ENCODE assay signal across 1 cellular context in the genomic region with DNA sequence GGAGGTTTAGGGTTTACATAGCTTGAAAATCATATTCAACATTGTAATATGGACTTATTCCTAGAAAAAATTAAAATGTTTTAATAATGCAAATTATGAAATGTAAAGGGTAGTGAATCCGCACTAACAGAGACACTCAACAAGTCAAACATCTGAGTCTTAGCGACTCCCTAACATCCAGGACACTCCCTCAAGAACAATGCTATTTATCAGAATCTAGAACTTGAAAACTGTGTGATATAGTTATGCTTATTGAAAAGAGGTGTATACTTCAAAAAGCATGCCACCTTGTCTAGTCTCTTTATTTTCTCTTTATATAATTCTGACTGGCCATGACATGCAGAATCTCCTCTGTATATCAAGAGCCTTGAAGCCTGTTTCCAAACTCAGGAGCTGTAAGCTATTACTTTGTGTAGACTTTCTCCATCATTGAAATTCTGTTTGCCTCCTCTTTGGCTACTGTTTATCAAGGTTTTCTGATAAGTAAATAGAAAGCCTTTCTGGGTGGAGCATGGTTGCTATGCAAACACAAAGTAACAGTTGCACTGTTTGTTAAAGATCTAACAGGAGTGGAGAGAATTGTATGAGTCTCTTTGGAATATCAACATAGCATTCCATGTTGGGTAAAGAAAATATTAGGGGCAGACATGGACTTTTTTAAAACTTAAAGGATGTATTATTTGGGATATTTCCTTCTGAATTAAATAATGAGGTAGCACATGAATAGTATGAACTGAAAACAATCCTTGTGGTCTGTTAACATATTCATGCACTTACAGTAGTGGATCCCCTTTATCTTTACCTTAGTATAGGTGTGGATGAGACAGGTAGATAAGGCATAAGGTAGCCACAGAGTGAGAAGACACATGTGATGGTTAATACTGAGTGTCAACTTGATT.
TF ChIP-seq lines count a peak whose summit lies in the region.

No MANE protein-coding gene starts in this region.

TF ChIP-seq in HepG2, 621 proteins besides CTCF, POLR2A, EP300 and RAD21 (continued from another document and continues in another):
- TF ChIP-seq, protein P1, sequence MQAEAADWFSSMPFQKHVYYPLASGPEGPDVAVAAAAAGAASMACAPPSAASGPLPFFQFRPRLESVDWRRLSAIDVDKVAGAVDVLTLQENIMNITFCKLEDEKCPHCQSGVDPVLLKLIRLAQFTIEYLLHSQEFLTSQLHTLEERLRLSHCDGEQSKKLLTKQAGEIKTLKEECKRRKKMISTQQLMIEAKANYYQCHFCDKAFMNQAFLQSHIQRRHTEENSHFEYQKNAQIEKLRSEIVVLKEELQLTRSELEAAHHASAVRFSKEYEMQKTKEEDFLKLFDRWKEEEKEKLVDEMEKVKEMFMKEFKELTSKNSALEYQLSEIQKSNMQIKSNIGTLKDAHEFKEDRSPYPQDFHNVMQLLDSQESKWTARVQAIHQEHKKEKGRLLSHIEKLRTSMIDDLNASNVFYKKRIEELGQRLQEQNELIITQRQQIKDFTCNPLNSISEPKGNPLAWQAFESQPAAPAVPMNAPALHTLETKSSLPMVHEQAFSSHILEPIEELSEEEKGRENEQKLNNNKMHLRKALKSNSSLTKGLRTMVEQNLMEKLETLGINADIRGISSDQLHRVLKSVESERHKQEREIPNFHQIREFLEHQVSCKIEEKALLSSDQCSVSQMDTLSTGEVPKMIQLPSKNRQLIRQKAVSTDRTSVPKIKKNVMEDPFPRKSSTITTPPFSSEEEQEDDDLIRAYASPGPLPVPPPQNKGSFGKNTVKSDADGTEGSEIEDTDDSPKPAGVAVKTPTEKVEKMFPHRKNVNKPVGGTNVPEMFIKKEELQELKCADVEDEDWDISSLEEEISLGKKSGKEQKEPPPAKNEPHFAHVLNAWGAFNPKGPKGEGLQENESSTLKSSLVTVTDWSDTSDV (CRISPR knock-in tag; IDR thresholded peaks at IDR 0.05), result no peak
- no peak for TF ChIP-seq SOX6 (IDR thresholded peaks at IDR 0.05)
- peak; percentile 50; the same call in 1 of the 2 replicates for TF ChIP-seq SOX6 (CRISPR knock-in tag; IDR thresholded peaks at IDR 0.05)
- TF ChIP-seq, protein P2, sequence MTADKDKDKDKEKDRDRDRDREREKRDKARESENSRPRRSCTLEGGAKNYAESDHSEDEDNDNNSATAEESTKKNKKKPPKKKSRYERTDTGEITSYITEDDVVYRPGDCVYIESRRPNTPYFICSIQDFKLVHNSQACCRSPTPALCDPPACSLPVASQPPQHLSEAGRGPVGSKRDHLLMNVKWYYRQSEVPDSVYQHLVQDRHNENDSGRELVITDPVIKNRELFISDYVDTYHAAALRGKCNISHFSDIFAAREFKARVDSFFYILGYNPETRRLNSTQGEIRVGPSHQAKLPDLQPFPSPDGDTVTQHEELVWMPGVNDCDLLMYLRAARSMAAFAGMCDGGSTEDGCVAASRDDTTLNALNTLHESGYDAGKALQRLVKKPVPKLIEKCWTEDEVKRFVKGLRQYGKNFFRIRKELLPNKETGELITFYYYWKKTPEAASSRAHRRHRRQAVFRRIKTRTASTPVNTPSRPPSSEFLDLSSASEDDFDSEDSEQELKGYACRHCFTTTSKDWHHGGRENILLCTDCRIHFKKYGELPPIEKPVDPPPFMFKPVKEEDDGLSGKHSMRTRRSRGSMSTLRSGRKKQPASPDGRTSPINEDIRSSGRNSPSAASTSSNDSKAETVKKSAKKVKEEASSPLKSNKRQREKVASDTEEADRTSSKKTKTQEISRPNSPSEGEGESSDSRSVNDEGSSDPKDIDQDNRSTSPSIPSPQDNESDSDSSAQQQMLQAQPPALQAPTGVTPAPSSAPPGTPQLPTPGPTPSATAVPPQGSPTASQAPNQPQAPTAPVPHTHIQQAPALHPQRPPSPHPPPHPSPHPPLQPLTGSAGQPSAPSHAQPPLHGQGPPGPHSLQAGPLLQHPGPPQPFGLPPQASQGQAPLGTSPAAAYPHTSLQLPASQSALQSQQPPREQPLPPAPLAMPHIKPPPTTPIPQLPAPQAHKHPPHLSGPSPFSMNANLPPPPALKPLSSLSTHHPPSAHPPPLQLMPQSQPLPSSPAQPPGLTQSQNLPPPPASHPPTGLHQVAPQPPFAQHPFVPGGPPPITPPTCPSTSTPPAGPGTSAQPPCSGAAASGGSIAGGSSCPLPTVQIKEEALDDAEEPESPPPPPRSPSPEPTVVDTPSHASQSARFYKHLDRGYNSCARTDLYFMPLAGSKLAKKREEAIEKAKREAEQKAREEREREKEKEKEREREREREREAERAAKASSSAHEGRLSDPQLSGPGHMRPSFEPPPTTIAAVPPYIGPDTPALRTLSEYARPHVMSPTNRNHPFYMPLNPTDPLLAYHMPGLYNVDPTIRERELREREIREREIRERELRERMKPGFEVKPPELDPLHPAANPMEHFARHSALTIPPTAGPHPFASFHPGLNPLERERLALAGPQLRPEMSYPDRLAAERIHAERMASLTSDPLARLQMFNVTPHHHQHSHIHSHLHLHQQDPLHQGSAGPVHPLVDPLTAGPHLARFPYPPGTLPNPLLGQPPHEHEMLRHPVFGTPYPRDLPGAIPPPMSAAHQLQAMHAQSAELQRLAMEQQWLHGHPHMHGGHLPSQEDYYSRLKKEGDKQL (CRISPR knock-in tag; IDR thresholded peaks at IDR 0.05; ENCODE audit: low read depth), result peak; percentile 43; the same call in 1 of the 2 replicates
- TF ChIP-seq KMT2B (CRISPR knock-in tag; IDR thresholded peaks at IDR 0.05), result no peak
- TF ChIP-seq, protein P3, sequence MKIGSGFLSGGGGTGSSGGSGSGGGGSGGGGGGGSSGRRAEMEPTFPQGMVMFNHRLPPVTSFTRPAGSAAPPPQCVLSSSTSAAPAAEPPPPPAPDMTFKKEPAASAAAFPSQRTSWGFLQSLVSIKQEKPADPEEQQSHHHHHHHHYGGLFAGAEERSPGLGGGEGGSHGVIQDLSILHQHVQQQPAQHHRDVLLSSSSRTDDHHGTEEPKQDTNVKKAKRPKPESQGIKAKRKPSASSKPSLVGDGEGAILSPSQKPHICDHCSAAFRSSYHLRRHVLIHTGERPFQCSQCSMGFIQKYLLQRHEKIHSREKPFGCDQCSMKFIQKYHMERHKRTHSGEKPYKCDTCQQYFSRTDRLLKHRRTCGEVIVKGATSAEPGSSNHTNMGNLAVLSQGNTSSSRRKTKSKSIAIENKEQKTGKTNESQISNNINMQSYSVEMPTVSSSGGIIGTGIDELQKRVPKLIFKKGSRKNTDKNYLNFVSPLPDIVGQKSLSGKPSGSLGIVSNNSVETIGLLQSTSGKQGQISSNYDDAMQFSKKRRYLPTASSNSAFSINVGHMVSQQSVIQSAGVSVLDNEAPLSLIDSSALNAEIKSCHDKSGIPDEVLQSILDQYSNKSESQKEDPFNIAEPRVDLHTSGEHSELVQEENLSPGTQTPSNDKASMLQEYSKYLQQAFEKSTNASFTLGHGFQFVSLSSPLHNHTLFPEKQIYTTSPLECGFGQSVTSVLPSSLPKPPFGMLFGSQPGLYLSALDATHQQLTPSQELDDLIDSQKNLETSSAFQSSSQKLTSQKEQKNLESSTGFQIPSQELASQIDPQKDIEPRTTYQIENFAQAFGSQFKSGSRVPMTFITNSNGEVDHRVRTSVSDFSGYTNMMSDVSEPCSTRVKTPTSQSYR (CRISPR knock-in tag; IDR thresholded peaks at IDR 0.05; ENCODE audit: borderline replicate concordance), result no peak
- TF ChIP-seq TAF1 (CRISPR knock-in tag; IDR thresholded peaks at IDR 0.05), result no peak
- no peak for TF ChIP-seq ZNF790 (CRISPR knock-in tag; IDR thresholded peaks at IDR 0.05; ENCODE audit: borderline replicate concordance)
- TF ChIP-seq MLLT10 (CRISPR knock-in tag; IDR thresholded peaks at IDR 0.05), result no peak
- no peak for TF ChIP-seq MYNN (CRISPR knock-in tag; IDR thresholded peaks at IDR 0.05; ENCODE audit: low read depth)
- TF ChIP-seq ZNF343 (CRISPR knock-in tag; IDR thresholded peaks at IDR 0.05), result no peak
- no peak for TF ChIP-seq HMG20B (CRISPR knock-in tag; conservative IDR thresholded peaks at IDR 0.05)
- TF ChIP-seq, protein P4, sequence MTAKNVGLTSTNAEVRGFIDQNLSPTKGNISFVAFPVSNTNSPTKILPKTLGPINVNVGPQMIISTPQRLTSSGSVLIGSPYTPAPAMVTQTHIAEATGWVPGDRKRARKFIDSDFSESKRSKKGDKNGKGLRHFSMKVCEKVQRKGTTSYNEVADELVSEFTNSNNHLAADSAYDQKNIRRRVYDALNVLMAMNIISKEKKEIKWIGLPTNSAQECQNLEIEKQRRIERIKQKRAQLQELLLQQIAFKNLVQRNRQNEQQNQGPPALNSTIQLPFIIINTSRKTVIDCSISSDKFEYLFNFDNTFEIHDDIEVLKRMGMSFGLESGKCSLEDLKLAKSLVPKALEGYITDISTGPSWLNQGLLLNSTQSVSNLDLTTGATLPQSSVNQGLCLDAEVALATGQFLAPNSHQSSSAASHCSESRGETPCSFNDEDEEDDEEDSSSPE (CRISPR knock-in tag; IDR thresholded peaks at IDR 0.05), result no peak
- TF ChIP-seq SRSF1 (optimal IDR thresholded peaks at IDR 0.05; ENCODE audit: low read depth, low read length), result no peak
- TF ChIP-seq IKZF4 (CRISPR knock-in tag; IDR thresholded peaks at IDR 0.05; ENCODE audit: borderline replicate concordance, low read depth, not compliant biosample characterization), result no peak
- TF ChIP-seq, protein P5, sequence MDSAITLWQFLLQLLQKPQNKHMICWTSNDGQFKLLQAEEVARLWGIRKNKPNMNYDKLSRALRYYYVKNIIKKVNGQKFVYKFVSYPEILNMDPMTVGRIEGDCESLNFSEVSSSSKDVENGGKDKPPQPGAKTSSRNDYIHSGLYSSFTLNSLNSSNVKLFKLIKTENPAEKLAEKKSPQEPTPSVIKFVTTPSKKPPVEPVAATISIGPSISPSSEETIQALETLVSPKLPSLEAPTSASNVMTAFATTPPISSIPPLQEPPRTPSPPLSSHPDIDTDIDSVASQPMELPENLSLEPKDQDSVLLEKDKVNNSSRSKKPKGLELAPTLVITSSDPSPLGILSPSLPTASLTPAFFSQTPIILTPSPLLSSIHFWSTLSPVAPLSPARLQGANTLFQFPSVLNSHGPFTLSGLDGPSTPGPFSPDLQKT (CRISPR knock-in tag; IDR thresholded peaks at IDR 0.05; ENCODE audit: borderline replicate concordance), result no peak
- TF ChIP-seq MEIS1 (CRISPR knock-in tag; IDR thresholded peaks at IDR 0.05; ENCODE audit: borderline replicate concordance), result no peak
- no peak for TF ChIP-seq GABPA (IDR thresholded peaks at IDR 0.05; ENCODE audit: low read depth, low read length)
- no peak for TF ChIP-seq GABPA (CRISPR knock-in tag; IDR thresholded peaks at IDR 0.05; ENCODE audit: low read depth)
- no peak for TF ChIP-seq ZNF251 (CRISPR knock-in tag; IDR thresholded peaks at IDR 0.05)
- no peak for TF ChIP-seq ZNF724P (CRISPR knock-in tag; IDR thresholded peaks at IDR 0.05; ENCODE audit: borderline replicate concordance)
- TF ChIP-seq, protein P6, sequence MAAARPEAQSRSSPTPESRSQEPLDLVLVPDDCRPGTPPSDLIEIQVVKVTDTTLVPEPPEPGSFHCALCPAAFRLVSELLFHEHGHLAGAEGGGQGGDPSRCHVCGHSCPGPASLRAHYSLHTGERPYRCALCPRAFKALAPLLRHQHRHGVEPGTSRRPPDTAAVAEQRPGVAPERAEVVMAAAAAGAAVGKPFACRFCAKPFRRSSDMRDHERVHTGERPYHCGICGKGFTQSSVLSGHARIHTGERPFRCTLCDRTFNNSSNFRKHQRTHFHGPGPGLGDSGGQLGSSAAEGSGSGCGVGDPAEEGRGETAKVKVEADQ (CRISPR knock-in tag; IDR thresholded peaks at IDR 0.05; ENCODE audit: borderline replicate concordance), result no peak
- TF ChIP-seq NR2F6 (IDR thresholded peaks at IDR 0.05), result no peak
- TF ChIP-seq NR2F6 (CRISPR knock-in tag; IDR thresholded peaks at IDR 0.05), result no peak
- TF ChIP-seq, protein P7, sequence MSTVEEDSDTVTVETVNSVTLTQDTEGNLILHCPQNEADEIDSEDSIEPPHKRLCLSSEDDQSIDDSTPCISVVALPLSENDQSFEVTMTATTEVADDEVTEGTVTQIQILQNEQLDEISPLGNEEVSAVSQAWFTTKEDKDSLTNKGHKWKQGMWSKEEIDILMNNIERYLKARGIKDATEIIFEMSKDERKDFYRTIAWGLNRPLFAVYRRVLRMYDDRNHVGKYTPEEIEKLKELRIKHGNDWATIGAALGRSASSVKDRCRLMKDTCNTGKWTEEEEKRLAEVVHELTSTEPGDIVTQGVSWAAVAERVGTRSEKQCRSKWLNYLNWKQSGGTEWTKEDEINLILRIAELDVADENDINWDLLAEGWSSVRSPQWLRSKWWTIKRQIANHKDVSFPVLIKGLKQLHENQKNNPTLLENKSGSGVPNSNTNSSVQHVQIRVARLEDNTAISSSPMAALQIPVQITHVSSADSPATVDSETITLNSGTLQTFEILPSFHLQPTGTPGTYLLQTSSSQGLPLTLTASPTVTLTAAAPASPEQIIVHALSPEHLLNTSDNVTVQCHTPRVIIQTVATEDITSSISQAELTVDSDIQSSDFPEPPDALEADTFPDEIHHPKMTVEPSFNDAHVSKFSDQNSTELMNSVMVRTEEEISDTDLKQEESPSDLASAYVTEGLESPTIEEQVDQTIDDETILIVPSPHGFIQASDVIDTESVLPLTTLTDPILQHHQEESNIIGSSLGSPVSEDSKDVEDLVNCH (CRISPR knock-in tag; IDR thresholded peaks at IDR 0.05), result no peak
- TF ChIP-seq, protein P8, sequence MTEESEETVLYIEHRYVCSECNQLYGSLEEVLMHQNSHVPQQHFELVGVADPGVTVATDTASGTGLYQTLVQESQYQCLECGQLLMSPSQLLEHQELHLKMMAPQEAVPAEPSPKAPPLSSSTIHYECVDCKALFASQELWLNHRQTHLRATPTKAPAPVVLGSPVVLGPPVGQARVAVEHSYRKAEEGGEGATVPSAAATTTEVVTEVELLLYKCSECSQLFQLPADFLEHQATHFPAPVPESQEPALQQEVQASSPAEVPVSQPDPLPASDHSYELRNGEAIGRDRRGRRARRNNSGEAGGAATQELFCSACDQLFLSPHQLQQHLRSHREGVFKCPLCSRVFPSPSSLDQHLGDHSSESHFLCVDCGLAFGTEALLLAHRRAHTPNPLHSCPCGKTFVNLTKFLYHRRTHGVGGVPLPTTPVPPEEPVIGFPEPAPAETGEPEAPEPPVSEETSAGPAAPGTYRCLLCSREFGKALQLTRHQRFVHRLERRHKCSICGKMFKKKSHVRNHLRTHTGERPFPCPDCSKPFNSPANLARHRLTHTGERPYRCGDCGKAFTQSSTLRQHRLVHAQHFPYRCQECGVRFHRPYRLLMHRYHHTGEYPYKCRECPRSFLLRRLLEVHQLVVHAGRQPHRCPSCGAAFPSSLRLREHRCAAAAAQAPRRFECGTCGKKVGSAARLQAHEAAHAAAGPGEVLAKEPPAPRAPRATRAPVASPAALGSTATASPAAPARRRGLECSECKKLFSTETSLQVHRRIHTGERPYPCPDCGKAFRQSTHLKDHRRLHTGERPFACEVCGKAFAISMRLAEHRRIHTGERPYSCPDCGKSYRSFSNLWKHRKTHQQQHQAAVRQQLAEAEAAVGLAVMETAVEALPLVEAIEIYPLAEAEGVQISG (CRISPR knock-in tag; IDR thresholded peaks at IDR 0.05), result no peak
- TF ChIP-seq, protein P9, sequence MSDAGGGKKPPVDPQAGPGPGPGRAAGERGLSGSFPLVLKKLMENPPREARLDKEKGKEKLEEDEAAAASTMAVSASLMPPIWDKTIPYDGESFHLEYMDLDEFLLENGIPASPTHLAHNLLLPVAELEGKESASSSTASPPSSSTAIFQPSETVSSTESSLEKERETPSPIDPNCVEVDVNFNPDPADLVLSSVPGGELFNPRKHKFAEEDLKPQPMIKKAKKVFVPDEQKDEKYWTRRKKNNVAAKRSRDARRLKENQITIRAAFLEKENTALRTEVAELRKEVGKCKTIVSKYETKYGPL (CRISPR knock-in tag; IDR thresholded peaks at IDR 0.05), result no peak
- TF ChIP-seq CC2D1A (CRISPR knock-in tag; IDR thresholded peaks at IDR 0.05), result no peak
- TF ChIP-seq BCL6 (CRISPR knock-in tag; IDR thresholded peaks at IDR 0.05), result peak; percentile 46
- TF ChIP-seq ZNF101 (CRISPR knock-in tag; IDR thresholded peaks at IDR 0.05; ENCODE audit: borderline replicate concordance, low read depth), result no peak
- TF ChIP-seq PRMT3 (CRISPR knock-in tag; IDR thresholded peaks at IDR 0.05; ENCODE audit: borderline replicate concordance, low read depth), result no peak
- TF ChIP-seq MAZ (IDR thresholded peaks at IDR 0.05; ENCODE audit: borderline replicate concordance, low read depth, low read length), result no peak
- TF ChIP-seq MAZ (CRISPR knock-in tag; IDR thresholded peaks at IDR 0.05; ENCODE audit: low read depth), result no peak
